Comparison of ENCODE assay signal across 1 cellular context in genomic region chr3:66354001-66354400, GRCh38.
TF ChIP-seq lines count a peak whose summit lies in the region.

No MANE protein-coding gene starts in this region.

TF ChIP-seq in endothelial cell of umbilical vein, 7 proteins besides CTCF, POLR2A, EP300 and RAD21:
- no peak for TF ChIP-seq JUN (IDR thresholded peaks at IDR 0.05; ENCODE audit: borderline replicate concordance, insufficient read depth, insufficient read length, low read depth)
- TF ChIP-seq FOS (IDR thresholded peaks at IDR 0.05; ENCODE audit: borderline replicate concordance, insufficient read depth, low read length), result peak; percentile 18
- TF ChIP-seq GATA2 (IDR thresholded peaks at IDR 0.05; ENCODE audit: insufficient read depth, insufficient read length, low read depth, low read length), result peak; percentile 57
- TF ChIP-seq POLR2AphosphoS5 (IDR thresholded peaks at IDR 0.05; ENCODE audit: insufficient read depth, low read depth, low read length), result no peak
